In genomic region chr11:63817758-63818498, GRCh38 we compare ENCODE assay signal across 22 cellular contexts.
"Had no signal": no experiment of that assay in that cellular context is flagged by ENCODE, and none has a peak within 500 bp of the region (broad histone marks: within the 10 kb centered on the region; RNA-seq: fewer than 3 reads in every experiment).

No MANE protein-coding gene starts in this region.

- FAIRE-seq: endothelial cell of umbilical vein, small intestine had no signal

- H3K4me2 ChIP-seq: hepatocyte had no signal

- H3K4me1 ChIP-seq: foreskin keratinocyte had no signal

- ATAC-seq: foreskin keratinocyte; left colon; left ventricle myocardium superior; naive thymus-derived CD4-positive, alpha-beta T cell; psoas muscle; upper lobe of right lung had no signal

- H2AFZ ChIP-seq: hepatocyte had no signal

- DNase-seq: effector CD4-positive, alpha-beta T cell; endodermal cell; erythroblast; foreskin keratinocyte; head of caudate nucleus; left colon; left ventricle myocardium superior; mesendoderm; naive thymus-derived CD4-positive, alpha-beta T cell; psoas muscle; small intestine; stimulated activated CD4-positive, alpha-beta T cell treated with anti-CD3 and anti-CD28 coated beads, Interleukin-12 subunit alpha, Interleukin-12 subunit beta, amount 100 ng/mL, for 4 hours; stimulated activated naive CD4-positive, alpha-beta T cell treated with Interleukin-2 at 50 U/mL for 16 hours; tibial artery; upper lobe of right lung had no signal

- H3K27me3 ChIP-seq: foreskin keratinocyte, hepatocyte, suprapubic skin, tibial artery, upper lobe of right lung, vagina had no signal

- H3K9me3 ChIP-seq: neutrophil, psoas muscle, suprapubic skin, tibial artery, upper lobe of right lung, vagina had no signal

- H3K4me3 ChIP-seq: coronary artery, hepatocyte, lung, psoas muscle, suprapubic skin, tibial artery, upper lobe of right lung, vagina had no signal

- H3K36me3 ChIP-seq: neutrophil had no signal

- H3K27ac ChIP-seq: coronary artery, foreskin keratinocyte, hepatocyte, neutrophil, psoas muscle, suprapubic skin, tibial artery, upper lobe of right lung, vagina had no signal
